Comparison of ENCODE assay signal across 8 cellular contexts in the genomic region with DNA sequence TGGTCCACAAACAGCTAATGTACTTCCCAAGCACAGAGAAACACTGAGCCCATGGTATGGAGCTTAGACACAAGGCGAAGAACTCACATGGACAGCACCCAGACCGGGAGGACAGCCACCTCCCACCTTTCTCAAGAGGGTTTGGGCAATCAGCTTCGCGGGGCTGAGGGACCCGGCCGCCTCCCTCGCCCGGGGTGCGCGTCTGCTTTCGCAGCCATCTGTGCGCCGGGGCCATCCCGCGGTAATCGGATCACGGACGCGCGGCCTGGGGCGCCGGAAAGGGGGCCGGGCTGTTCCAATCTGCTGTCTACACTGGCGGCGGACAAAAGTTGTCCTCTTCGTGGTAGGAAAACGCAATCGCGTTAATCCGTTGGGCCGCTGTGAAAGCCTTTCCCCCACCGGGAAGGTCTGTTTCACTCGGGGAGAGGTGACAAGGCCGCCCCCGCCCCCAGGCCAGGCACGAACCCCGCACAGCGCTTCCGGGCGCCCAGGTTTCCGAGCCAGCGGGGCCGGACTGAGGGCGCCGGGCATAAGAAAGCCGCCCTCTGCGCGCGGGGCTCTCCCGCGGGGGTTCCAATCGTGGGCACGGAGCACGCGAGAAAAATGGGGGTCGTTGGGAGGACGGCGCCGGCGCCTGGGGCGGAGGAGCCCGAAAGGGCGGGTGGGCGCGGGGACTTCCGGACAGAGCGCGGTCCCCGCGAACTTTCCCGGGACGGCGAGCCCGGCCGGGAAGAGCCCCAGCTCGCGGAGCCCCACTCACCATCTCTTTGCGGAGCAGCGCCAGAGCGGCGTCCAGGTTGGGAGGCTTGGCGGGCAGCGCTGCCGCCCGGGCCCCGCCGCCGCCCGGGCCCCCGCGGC. TPM values are rescaled to one million over a fixed set of nuclear protein-coding genes. Genes with fewer than 3 reads are reported as not detected.
A peak's percentile ranks its signal among the peaks of the same experiment; 100 is the strongest.
DNase-seq lines count a peak whose midpoint lies in the region; ATAC-seq and TF ChIP-seq lines count a peak whose summit lies in the region.

No MANE protein-coding gene starts in this region.

- TF ChIP-seq CTCF in Panc1 (IDR thresholded peaks at IDR 0.05), result no peak
- no peak for TF ChIP-seq CTCF in heart left ventricle (IDR thresholded peaks at IDR 0.05)
- TF ChIP-seq CTCF in progenitor cell of endocrine pancreas (IDR thresholded peaks at IDR 0.05; ENCODE audit: unreplicated experiment), result no peak

- TF ChIP-seq POLR2A in heart left ventricle (IDR thresholded peaks at IDR 0.05), result no peak

- no peaks in the 10 kb centered on the region for H3K9me3 Mint-ChIP-seq in progenitor cell of endocrine pancreas (ENCODE audit: low read depth)

- H3K36me3 ChIP-seq in Panc1 (ENCODE audit: control insufficient read depth, insufficient read depth, low read length) (peaks cover 3% of the 10 kb centered on the region; the same call in 1 of the 2 replicates), heart left ventricle (no peaks in the 10 kb centered on the region)

- no peaks in the 10 kb centered on the region for H3K9me3 ChIP-seq in Panc1 (ENCODE audit: control insufficient read depth, insufficient read depth, low read depth, low read length)
- peaks cover 0 to 7% (median under 1%) of the 10 kb centered on the region in 12 donors for H3K9me3 ChIP-seq in heart left ventricle

- in situ Hi-C loops in Panc1 (cut with HindIII; ENCODE audit: low pct_unique_long_range_greater_than_20kb, low sequenced_read_pairs), result no loop called here

- H3K27me3 ChIP-seq in Panc1 (ENCODE audit: control insufficient read depth, insufficient read depth, low read length) (peaks cover 12% of the 10 kb centered on the region), heart left ventricle (peaks cover 0 to 27% (median 4%) of the 10 kb centered on the region in 9 donors)

- H3K4me3 ChIP-seq in Panc1 (ENCODE audit: low read depth in 2 of 2, low read length in 2 of 2) (peak overlapping the region; percentile 45 to 51), heart left ventricle (peak overlapping the region; percentile 60 to 95 (median 76))

- DNase-seq in SIG-M5 treated with dmso at 0.1 percent for 504 hours (lab: John Stamatoyannopoulos, UW; ENCODE audit: unreplicated experiment) (peak; percentile 24), SIG-M5 (lab: John Stamatoyannopoulos, UW) (no peak), Panc1 (ENCODE audit: low read depth, low spot score) (no peak), activated gamma-delta T cell treated with Interleukin-2 at 50 U/mL for 16 hours (peak; percentile 21), heart left ventricle (peak in 4 of 5 donors; percentile 13 to 70 (median 30)), progenitor cell of endocrine pancreas (ENCODE audit: low spot score, unreplicated experiment) (peak; percentile 25), NCI-H1436 (lab: John Stamatoyannopoulos, UW) (no peak)

- POLR2A ChIA-PET in Panc1 (lab: Charles Lee), result interaction anchor here (0.7 kb wide), 1 partner anchor 448 kb away, joined by 3 read pairs; no protein-coding TSS in a partner anchor

- BruUV-seq in Panc1 (replicated peaks; lab: Mats Ljungman, UMichigan), result no TSS peak

- ATAC-seq in HG03039 (IDR thresholded peaks at IDR 0.05; ENCODE audit: unreplicated experiment) (peak; percentile 30), Panc1 (peak; percentile 73), heart left ventricle (peak in 3 of 4 donors; percentile 37 to 58 (median 50))

- H3K4me1 ChIP-seq in Panc1 (ENCODE audit: control insufficient read depth, insufficient read depth, low read length) (no peaks in the 10 kb centered on the region), heart left ventricle (peaks cover 0 to 36% (median 14%) of the 10 kb centered on the region in 12 donors)

- peak overlapping the region; percentile 67 for H3K27ac Mint-ChIP-seq in progenitor cell of endocrine pancreas

- CTCF ChIA-PET in Panc1 (lab: Charles Lee), result interaction anchor here (0.5 kb wide), 1 partner anchor 88 kb away, joined by 3 read pairs; no protein-coding TSS in a partner anchor

- intact Hi-C loops in Panc1 (cut with micrococcal nuclease; ENCODE audit: unreplicated experiment), result no loop called here
- intact Hi-C loops in heart left ventricle (cut with DNase I), result loop anchor here in 1 of 10 donors (5.0 kb wide), 1 partner anchor 53 kb away; no protein-coding TSS in a partner anchor

- peaks cover 4% of the 10 kb centered on the region for H3K36me3 Mint-ChIP-seq in progenitor cell of endocrine pancreas (ENCODE audit: insufficient read depth)

- H3K4me3 Mint-ChIP-seq in progenitor cell of endocrine pancreas (ENCODE audit: low read depth), result peak overlapping the region; percentile 81

- no peaks in the 10 kb centered on the region for H3K27me3 Mint-ChIP-seq in progenitor cell of endocrine pancreas

- peaks cover 27% of the 10 kb centered on the region for H3K4me1 Mint-ChIP-seq in progenitor cell of endocrine pancreas (ENCODE audit: low read depth)

- H3K27ac ChIP-seq in Panc1 (ENCODE audit: low read length) (no peak overlapping the region), heart left ventricle (peak overlapping the region; percentile 39 to 79 (median 71))

- WGBS in heart left ventricle, 4 donors, result 1% methylated on average over 24 to 91 of the region's 91 CpGs

RNA-seq across cellular contexts. Expression of a gene that starts 0.7 kb away (rescaled TPM):
- total RNA-seq in Panc1 (2021; ENCODE audit: unreplicated experiment) (2.2 TPM), heart left ventricle (10 to 100 TPM in 3 of 9 donors, 1 to 10 TPM in 6; 3.8 to 11.5 (median 7.0) TPM), progenitor cell of endocrine pancreas (20.9 and 21.5 TPM in 2 replicates)
- polyA plus RNA-seq in Panc1 (2012; ENCODE audit: insufficient read length), result 1.0 TPM
- 1 to 10 TPM; 4.2 to 5.5 TPM for polyA plus RNA-seq in heart left ventricle

Comparison
In these comparisons a context has a peak if more than half of its experiments do, and no peak if none do; other contexts are left out.
1. DNase-seq: peak in SIG-M5 treated with dmso at 0.1 percent for 504 hours (single experiment), activated gamma-delta T cell treated with Interleukin-2 at 50 U/mL for 16 hours (single experiment), heart left ventricle (4 of 5) and progenitor cell of endocrine pancreas (single experiment); none in SIG-M5 (single experiment), Panc1 (single experiment) and NCI-H1436 (single experiment).
2. Peak in every context shown above with its lines, with median percentiles within 50 percentile points of each other: ATAC-seq.